In genomic region chr2:149630445-149630844, GRCh38 we compare ENCODE assay signal across 8 cellular contexts.
"Had no signal": no experiment of that assay in that cellular context is flagged by ENCODE, and none has a peak within 500 bp of the region (broad histone marks: within the 10 kb centered on the region; RNA-seq: fewer than 3 reads in every experiment).

No MANE protein-coding gene starts in this region.

- H3K27me3 Mint-ChIP-seq: IgD-negative memory B cell had no signal

- H3K9me3 Mint-ChIP-seq: GM23338, HFFc6, IgD-negative memory B cell had no signal

- H3K36me3 ChIP-seq: HAP-1 had no signal

- H3K4me3 Mint-ChIP-seq: GM23338, HFFc6, IgD-negative memory B cell had no signal

- H3K36me3 Mint-ChIP-seq: IgD-negative memory B cell had no signal

- H3K4me1 Mint-ChIP-seq: GM23338 had no signal

- H3K9me3 ChIP-seq: HAP-1 had no signal

- H3K27ac Mint-ChIP-seq: GM23338, HFFc6, IgD-negative memory B cell had no signal

- DNase-seq: H7, HFFc6, KBM-7 had no signal

- H3K4me1 ChIP-seq: HAP-1 had no signal

- ATAC-seq: GM23338, HCT116, HepG2 had no signal

- H3K4me3 ChIP-seq: GM23338, HAP-1 had no signal
